In the genomic region with DNA sequence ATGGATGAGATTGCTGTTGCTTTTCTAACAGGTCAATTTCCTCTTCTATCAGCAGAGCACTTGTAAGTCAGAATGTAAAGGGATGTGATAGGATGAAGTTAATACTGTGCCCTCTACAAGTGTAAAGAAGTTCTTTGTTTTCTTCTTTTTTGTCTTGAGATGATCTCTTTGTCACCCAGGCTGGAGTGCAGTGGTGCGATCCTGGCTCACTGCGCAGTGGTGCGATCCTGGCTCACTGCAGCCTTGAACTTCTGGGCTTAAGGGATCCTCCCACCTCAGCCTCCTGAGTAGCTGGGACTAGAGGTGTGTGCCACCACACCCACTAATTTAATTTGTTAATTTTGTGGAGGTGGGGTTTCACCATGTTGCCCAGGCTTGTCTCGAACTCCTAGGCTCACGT, we compare ENCODE assay signal across 7 cellular contexts.
"Had no signal": no experiment of that assay in that cellular context is flagged by ENCODE, and none has a peak within 500 bp of the region (broad histone marks: within the 10 kb centered on the region; RNA-seq: fewer than 3 reads in every experiment).

No MANE protein-coding gene starts in this region.

- H3K4me1 ChIP-seq: HAP-1 had no signal

- ATAC-seq: HCT116 had no signal

- H2AFZ ChIP-seq: GM23248 had no signal

- H3K4me3 ChIP-seq: GM23248, HAP-1 had no signal

- DNase-seq: GM23248, GOT3, H7, KBM-7 had no signal

- H3K9me3 ChIP-seq: HAP-1 had no signal

- H3K27ac ChIP-seq: GM23248, HL-60 had no signal
